In genomic region chr15:55627730-55628368, GRCh38 we compare ENCODE assay signal across 1 cellular context.
TF ChIP-seq lines count a peak whose summit lies in the region.

No MANE protein-coding gene starts in this region.

TF ChIP-seq in GM23338, 12 proteins besides CTCF, POLR2A, EP300 and RAD21 (continued from another document):
- TF ChIP-seq ZNF462 (CRISPR knock-in tag; IDR thresholded peaks at IDR 0.05), result no peak
